8 cellular contexts compared by ENCODE assay signal in genomic region chr11:121318848-121319834, GRCh38. TPM values are rescaled to one million over a fixed set of nuclear protein-coding genes. Genes with fewer than 3 reads are reported as not detected.
DNase-seq lines count a peak whose midpoint lies in the region; ATAC-seq and TF ChIP-seq lines count a peak whose summit lies in the region.

No MANE protein-coding gene starts in this region.

- H4K91ac ChIP-seq in H9 (ENCODE audit: insufficient read length, low read depth, low read length), result no peak overlapping the region

- H4K8ac ChIP-seq in H9 (replicated peaks; ENCODE audit: insufficient read length, low read depth, low read length), result no peak overlapping the region

- peak overlapping the region; percentile 68 for H4K5ac ChIP-seq in H9 (ENCODE audit: insufficient read length, low read depth, low read length)

- peak; percentile 68 for ATAC-seq in activated naive CD8-positive, alpha-beta T cell treated with anti-CD3 and anti-CD28 coated beads, Interleukin-2, amount 50 U/mL, for 24 hours

- H3K27me3 ChIP-seq in H9 (ENCODE audit: insufficient read depth, low read length) (no peaks in the 10 kb centered on the region), left ventricle myocardium inferior (ENCODE audit: low read depth) (peaks cover 29% of the 10 kb centered on the region)

- H3K4me1 Mint-ChIP-seq in H9, result peaks cover 25 to 28% of the 10 kb centered on the region in 2 experiments
- H3K4me1 Mint-ChIP-seq in activated naive CD8-positive, alpha-beta T cell treated with anti-CD3 and anti-CD28 coated beads, Interleukin-2, amount 50 U/mL, for 24 hours, result peaks cover 18% of the 10 kb centered on the region

- H3K14ac ChIP-seq in H9 (ENCODE audit: insufficient read depth, low read length), result no peak overlapping the region

- TF ChIP-seq CTCF in H9 (conservative IDR thresholded peaks at IDR 0.05), result peak; percentile 80
- peak; percentile 77 for TF ChIP-seq CTCF in left ventricle myocardium inferior (IDR thresholded peaks at IDR 0.05; ENCODE audit: borderline replicate concordance)
- TF ChIP-seq CTCF in retinal pigment epithelial cell (conservative IDR thresholded peaks at IDR 0.05; ENCODE audit: low read depth, low read length), result peak; percentile 90

- no peak overlapping the region for H3T11ph ChIP-seq in H9 (ENCODE audit: low read length)

- H4K20me1 ChIP-seq in H9 (ENCODE audit: control insufficient read depth, insufficient read depth, insufficient read length), result no peaks in the 10 kb centered on the region

- no peak overlapping the region for H2BK20ac ChIP-seq in H9 (ENCODE audit: low read depth, low read length, poor library complexity, severe bottlenecking)

- 0 out of 2 replicates have a peak overlapping the region, but pooled peaks have one; percentile 20 for H2BK15ac ChIP-seq in H9 (ENCODE audit: low read depth, low read length)

- H3K36me3 ChIP-seq in left ventricle myocardium inferior, result no peaks in the 10 kb centered on the region

- no peak overlapping the region for H3K4me3 Mint-ChIP-seq in H9
- no peak overlapping the region for H3K4me3 Mint-ChIP-seq in activated naive CD8-positive, alpha-beta T cell treated with anti-CD3 and anti-CD28 coated beads, Interleukin-2, amount 50 U/mL, for 24 hours

- H3K9me3 ChIP-seq in H9 (ENCODE audit: control insufficient read depth, low read depth, low read length) (no peaks in the 10 kb centered on the region), left ventricle myocardium inferior (replicated peaks) (no peaks in the 10 kb centered on the region)

- peak; percentile 65 for DNase-seq in DMS 273 (lab: John Stamatoyannopoulos, UW; ENCODE audit: unreplicated experiment)
- no peak for DNase-seq in DMS 273 treated with DMSO at 0.1 percent for 48 hours (lab: John Stamatoyannopoulos, UW)
- DNase-seq in H9, result no peak
- DNase-seq in NCI-H345 treated with DMSO at 0.1 percent for 48 hours (lab: John Stamatoyannopoulos, UW; ENCODE audit: unreplicated experiment), result peak; percentile 32
- no peak for DNase-seq in activated naive CD8-positive, alpha-beta T cell treated with anti-CD3 and anti-CD28 coated beads, Interleukin-2, amount 50 U/mL, for 24 hours
- no peak for DNase-seq in left ventricle myocardium inferior
- DNase-seq in retinal pigment epithelial cell (ENCODE audit: low read depth), result peak; percentile 14
- DNase-seq in effector CD4-positive, alpha-beta T cell, result no peak

- H3K27ac ChIP-seq in H9 (ENCODE audit: insufficient read length, low read depth, low read length) (no peak overlapping the region), left ventricle myocardium inferior (replicated peaks) (no peak overlapping the region)

- H3K27me3 Mint-ChIP-seq in H9 (ENCODE audit: low read depth), result no peaks in the 10 kb centered on the region
- no peaks in the 10 kb centered on the region for H3K27me3 Mint-ChIP-seq in activated naive CD8-positive, alpha-beta T cell treated with anti-CD3 and anti-CD28 coated beads, Interleukin-2, amount 50 U/mL, for 24 hours

- no peak overlapping the region for H3K4ac ChIP-seq in H9 (ENCODE audit: low read depth, low read length)

- no peak overlapping the region for H3K23ac ChIP-seq in H9 (ENCODE audit: insufficient read length, low read depth, low read length)

- H3K4me1 ChIP-seq in H9 (ENCODE audit: insufficient read depth, low read length) (no peaks in the 10 kb centered on the region), left ventricle myocardium inferior (no peaks in the 10 kb centered on the region)

- no peak overlapping the region for H3K56ac ChIP-seq in H9 (ENCODE audit: insufficient read length, low read depth, low read length)

- H3K27ac Mint-ChIP-seq in H9, result no peak overlapping the region; a peak in 1 of 7 replicates
- no peak overlapping the region for H3K27ac Mint-ChIP-seq in activated naive CD8-positive, alpha-beta T cell treated with anti-CD3 and anti-CD28 coated beads, Interleukin-2, amount 50 U/mL, for 24 hours

- H3K18ac ChIP-seq in H9 (ENCODE audit: insufficient read length, low read depth, low read length), result no peak overlapping the region

- no peak overlapping the region for H2AK5ac ChIP-seq in H9 (ENCODE audit: insufficient read length, low read length)

- H2AFZ ChIP-seq in H9 (ENCODE audit: low read length), result no peak overlapping the region

- no peaks in the 10 kb centered on the region for H3K79me1 ChIP-seq in H9 (ENCODE audit: insufficient read depth, low read depth, low read length, poor library complexity, severe bottlenecking)

- H3K79me2 ChIP-seq in H9 (ENCODE audit: insufficient read depth, low read length), result no peaks in the 10 kb centered on the region

- H3K4me2 ChIP-seq in H9 (ENCODE audit: insufficient read depth, insufficient read length, low read length), result no peak overlapping the region

- no peaks in the 10 kb centered on the region for H3K9me3 Mint-ChIP-seq in H9
- no peaks in the 10 kb centered on the region for H3K9me3 Mint-ChIP-seq in activated naive CD8-positive, alpha-beta T cell treated with anti-CD3 and anti-CD28 coated beads, Interleukin-2, amount 50 U/mL, for 24 hours

- H2BK5ac ChIP-seq in H9 (ENCODE audit: insufficient read length, low read length), result no peak overlapping the region

- intact Hi-C loops in left ventricle myocardium inferior (cut with micrococcal nuclease), result no loop called here

- H2BK120ac ChIP-seq in H9 (ENCODE audit: low read depth, low read length, poor library complexity, severe bottlenecking), result no peak overlapping the region

- H3K9ac ChIP-seq in H9 (ENCODE audit: extremely low read depth, insufficient read length, low read length), result no peak overlapping the region

- H3K36me3 Mint-ChIP-seq in H9 (ENCODE audit: insufficient read depth in 1 of 3, low read depth in 3 of 3), result no peaks in the 10 kb centered on the region
- no peaks in the 10 kb centered on the region for H3K36me3 Mint-ChIP-seq in activated naive CD8-positive, alpha-beta T cell treated with anti-CD3 and anti-CD28 coated beads, Interleukin-2, amount 50 U/mL, for 24 hours (ENCODE audit: low read depth)

- H3K23me2 ChIP-seq in H9 (ENCODE audit: insufficient read length, low read depth, low read length, poor library complexity, severe bottlenecking), result no peaks in the 10 kb centered on the region

- H3K4me3 ChIP-seq in left ventricle myocardium inferior (no peak overlapping the region), retinal pigment epithelial cell (ENCODE audit: low read length) (no peak overlapping the region)

- WGBS in H9 (ENCODE audit: extremely low coverage, insufficient read length, low lambda C conversion rate), result no CpG with 5 or more reads among the region's 7 CpGs

- H2BK12ac ChIP-seq in H9 (ENCODE audit: insufficient read length, low read depth, low read length), result no peak overlapping the region

RNA-seq across cellular contexts. Expression of gene SC5D, which starts 26.6 kb away (rescaled TPM):
- total RNA-seq in H9 (2021) (90.4 and 92.0 TPM in 2 replicates), left ventricle myocardium inferior (18.7 TPM)

Comparison
In these comparisons a context has a peak if more than half of its experiments do, and no peak if none do; other contexts are left out.
1. DNase-seq: peak in DMS 273 (single experiment), NCI-H345 treated with DMSO at 0.1 percent for 48 hours (single experiment) and retinal pigment epithelial cell (single experiment); none in DMS 273 treated with DMSO at 0.1 percent for 48 hours (single experiment), H9 (single experiment), activated naive CD8-positive, alpha-beta T cell treated with anti-CD3 and anti-CD28 coated beads, Interleukin-2, amount 50 U/mL, for 24 hours (single experiment), left ventricle myocardium inferior (single experiment) and effector CD4-positive, alpha-beta T cell (single experiment).
2. Peak in every context shown above with its lines, with median percentiles within 50 percentile points of each other: CTCF ChIP-seq.